In the genomic region with DNA sequence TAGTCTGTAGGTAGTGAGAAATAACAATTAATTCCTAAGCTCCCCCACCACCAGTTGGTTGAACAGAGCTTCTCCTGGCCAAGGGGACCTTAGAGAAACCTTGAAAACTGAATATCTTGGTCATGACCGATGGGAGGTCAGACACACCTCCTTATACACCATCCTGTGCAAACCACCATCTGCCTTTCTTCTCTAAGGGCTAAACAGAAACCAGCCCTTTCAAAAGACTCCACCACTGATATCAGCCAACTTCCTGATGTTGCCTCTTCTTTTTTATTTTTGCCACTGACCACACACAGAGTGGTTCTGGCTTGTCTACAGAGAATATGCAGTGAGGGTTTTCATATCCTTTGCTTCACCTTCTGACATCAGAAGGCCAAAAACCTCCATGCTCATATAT, we compare ENCODE assay signal across 33 cellular contexts.
"Had no signal": no experiment of that assay in that cellular context is flagged by ENCODE, and none has a peak within 500 bp of the region (broad histone marks: within the 10 kb centered on the region; RNA-seq: fewer than 3 reads in every experiment).

No MANE protein-coding gene starts in this region.

- H3K4me3 Mint-ChIP-seq: activated B cell treated with CpG ODN at 0.5 μM for 24 hours; activated CD4-positive, alpha-beta memory T cell treated with anti-CD3 and anti-CD28 coated beads for 36 hours; activated CD4-positive, alpha-beta T cell treated with anti-CD3 and anti-CD28 coated beads, Interleukin-2, amount 10 ng/mL, durations not matched to agents 24 days and 14 days; activated CD8-positive, alpha-beta T cell treated with anti-CD3 and anti-CD28 coated beads for 36 hours; activated naive CD4-positive, alpha-beta T cell treated with anti-CD3 and anti-CD28 coated beads for 36 hours; activated naive CD8-positive, alpha-beta T cell treated with anti-CD3 and anti-CD28 coated beads for 36 hours; activated T-cell treated with anti-CD3 and anti-CD28 coated beads, Interleukin-2, amount 50 U/mL, for 4 hours; activated T-cell treated with anti-CD3 and anti-CD28 coated beads, Interleukin-2, amount 50 U/mL, for 72 hours; activated T-helper 1 cell treated with anti-CD3 and anti-CD28 coated beads, Interleukin-12 subunit alpha, Interleukin-12 subunit beta, Interleukin-2, Interleukin-4 antibody, amounts not matched to agents 30 ng/mL and 10 ng/mL and 1 ng/mL, durations not matched to agents 14 hours and 24 hours and 36 hours; activated T-helper 17 cell treated with anti-CD3 and anti-CD28 coated beads, Interleukin-2, amount 50 U/mL, for 72 hours; T-helper 2 cell treated with Interferon-gamma antibody and Interleukin-4, amounts not matched to agents 5 μg/mL and 100 μg/mL, for 36 hours had no signal

- H3K4me1 ChIP-seq: adrenal gland, body of pancreas, breast epithelium had no signal

- H3K36me3 Mint-ChIP-seq: activated CD4-positive, alpha-beta memory T cell treated with anti-CD3 and anti-CD28 coated beads for 36 hours; activated naive CD4-positive, alpha-beta T cell treated with anti-CD3 and anti-CD28 coated beads, Interleukin-2, amount 50 U/mL, for 72 hours; activated naive CD8-positive, alpha-beta T cell treated with anti-CD3 and anti-CD28 coated beads for 36 hours had no signal

- H3K9me3 ChIP-seq: adrenal gland, breast epithelium had no signal

- H3K27ac Mint-ChIP-seq: activated B cell treated with CpG ODN at 0.5 μM for 24 hours; activated CD4-positive, alpha-beta memory T cell treated with anti-CD3 and anti-CD28 coated beads for 36 hours; activated CD4-positive, alpha-beta T cell treated with anti-CD3 and anti-CD28 coated beads, Interleukin-2, amount 10 ng/mL, durations not matched to agents 24 days and 14 days; activated CD8-positive, alpha-beta T cell treated with anti-CD3 and anti-CD28 coated beads for 36 hours; activated naive CD4-positive, alpha-beta T cell treated with anti-CD3 and anti-CD28 coated beads for 36 hours; activated naive CD4-positive, alpha-beta T cell treated with anti-CD3 and anti-CD28 coated beads, Interleukin-2, amount 50 U/mL, for 72 hours; activated naive CD8-positive, alpha-beta T cell treated with anti-CD3 and anti-CD28 coated beads for 36 hours; activated T-cell treated with anti-CD3 and anti-CD28 coated beads, Interleukin-2, amount 50 U/mL, for 72 hours; activated T-helper 1 cell treated with anti-CD3 and anti-CD28 coated beads, Interleukin-12 subunit alpha, Interleukin-12 subunit beta, Interleukin-2, Interleukin-4 antibody, amounts not matched to agents 30 ng/mL and 10 ng/mL and 1 ng/mL, durations not matched to agents 14 hours and 24 hours and 36 hours; activated T-helper 17 cell treated with anti-CD3 and anti-CD28 coated beads, Interleukin-2, amount 50 U/mL, for 72 hours; T-helper 2 cell treated with Interferon-gamma antibody and Interleukin-4, amounts not matched to agents 5 μg/mL and 100 μg/mL, for 36 hours had no signal

- H3K4me1 Mint-ChIP-seq: activated B cell treated with CpG ODN at 0.5 μM for 24 hours; activated CD4-positive, alpha-beta T cell treated with anti-CD3 and anti-CD28 coated beads, Interleukin-2, amount 10 ng/mL, durations not matched to agents 24 days and 14 days; activated naive CD8-positive, alpha-beta T cell treated with anti-CD3 and anti-CD28 coated beads for 36 hours; activated T-helper 17 cell treated with anti-CD3 and anti-CD28 coated beads, Interleukin-2, amount 50 U/mL, for 72 hours had no signal

- H3K27me3 ChIP-seq: adrenal gland, body of pancreas, brain microvascular endothelial cell, breast epithelium had no signal

- H3K27me3 Mint-ChIP-seq: activated B cell treated with CpG ODN at 0.5 μM for 24 hours; activated CD4-positive, alpha-beta memory T cell treated with anti-CD3 and anti-CD28 coated beads for 36 hours; activated CD4-positive, alpha-beta T cell treated with anti-CD3 and anti-CD28 coated beads, Interleukin-2, amount 10 ng/mL, durations not matched to agents 24 days and 14 days; activated CD8-positive, alpha-beta T cell treated with anti-CD3 and anti-CD28 coated beads for 36 hours; activated naive CD8-positive, alpha-beta T cell treated with anti-CD3 and anti-CD28 coated beads for 36 hours; activated T-helper 17 cell treated with anti-CD3 and anti-CD28 coated beads, Interleukin-2, amount 50 U/mL, for 72 hours had no signal

- DNase-seq: activated B cell treated with CpG ODN at 0.5 μM for 24 hours; activated CD4-positive, alpha-beta memory T cell treated with anti-CD3 and anti-CD28 coated beads for 36 hours; activated CD4-positive, alpha-beta T cell treated with anti-CD3 and anti-CD28 coated beads for 4 hours; activated CD4-positive, alpha-beta T cell treated with anti-CD3 and anti-CD28 coated beads, Interleukin-2, amount 10 ng/mL, durations not matched to agents 24 days and 14 days; activated CD4-positive, alpha-beta T cell treated with anti-CD3 and anti-CD28 coated beads, Interleukin-2, amount 50 U/mL, for 1 hour; activated CD4-positive, alpha-beta T cell treated with anti-CD3 and anti-CD28 coated beads, Interleukin-2, amount 50 U/mL, for 4 hours; activated CD4-positive, CD25-positive, alpha-beta regulatory T cell treated with anti-CD3 and anti-CD28 coated beads, Interleukin-2, amount 50 U/mL, for 72 hours; activated CD8-positive, alpha-beta memory T cell treated with anti-CD3 and anti-CD28 coated beads, Interleukin-2, amount 50 U/mL, for 4 hours; activated CD8-positive, alpha-beta T cell treated with anti-CD3 and anti-CD28 coated beads for 36 hours; activated effector memory CD4-positive, alpha-beta T cell treated with anti-CD3 and anti-CD28 coated beads, Interleukin-2, amount 50 U/mL, for 16 hours; activated gamma-delta T cell treated with Interleukin-2 at 50 U/mL for 16 hours; activated naive CD4-positive, alpha-beta T cell; activated naive CD4-positive, alpha-beta T cell treated with anti-CD3 and anti-CD28 coated beads for 36 hours; activated naive CD4-positive, alpha-beta T cell treated with anti-CD3 and anti-CD28 coated beads, Interleukin-2, amount 50 U/mL, for 16 hours; activated naive CD8-positive, alpha-beta T cell treated with anti-CD3 and anti-CD28 coated beads for 36 hours; activated T-cell treated with anti-CD3 and anti-CD28 coated beads for 4 hours; activated T-cell treated with anti-CD3 and anti-CD28 coated beads, Interleukin-2, amount 50 U/mL, for 1 hour; activated T-cell treated with anti-CD3 and anti-CD28 coated beads, Interleukin-2, amount 50 U/mL, for 4 hours; activated T-cell treated with anti-CD3 and anti-CD28 coated beads, Interleukin-2, amount 50 U/mL, for 72 hours; adrenal gland; amniotic stem cell; aorta; body of pancreas; brain microvascular endothelial cell; central memory CD4-positive, alpha-beta T cell; T-helper 2 cell; T-helper 9 cell had no signal

- H3K27ac ChIP-seq: adrenal gland, body of pancreas, brain microvascular endothelial cell, breast epithelium, VCaP had no signal
